In genomic region chr2:40666438-40666837, GRCh38 we compare ENCODE assay signal across 32 cellular contexts.
A peak's percentile ranks its signal among the peaks of the same experiment; 100 is the strongest.
DNase-seq lines count a peak whose midpoint lies in the region; ATAC-seq, FAIRE-seq and TF ChIP-seq lines count a peak whose summit lies in the region.
"Had no signal": no experiment of that assay in that cellular context is flagged by ENCODE, and none has a peak within 500 bp of the region (broad histone marks: within the 10 kb centered on the region; RNA-seq: fewer than 3 reads in every experiment).

No MANE protein-coding gene starts in this region.

- no peak for TF ChIP-seq CTCF in osteoblast (IDR thresholded peaks at IDR 0.05; ENCODE audit: extremely low read depth, low read depth, low read length)
- TF ChIP-seq CTCF in uterus (IDR thresholded peaks at IDR 0.05) = no peak
- no peak for TF ChIP-seq CTCF in right atrium auricular region (IDR thresholded peaks at IDR 0.05)

- peak; percentile 19 for DNase-seq in GM03348 (ENCODE audit: low spot score)
- DNase-seq in osteoblast (ENCODE audit: insufficient read length, low spot score, missing footprints) = no peak
- DNase-seq in uterus = peak; percentile 31 to 38
- DNase-seq in stimulated activated CD4-positive, alpha-beta T cell treated with anti-CD3 and anti-CD28 coated beads, Interleukin-12 subunit alpha, Interleukin-12 subunit beta, amount 100 ng/mL, for 4 hours = no peak
- DNase-seq in right atrium auricular region (ENCODE audit: low spot score) = no peak
- no peak for DNase-seq in left colon
- DNase-seq: activated CD4-positive, alpha-beta T cell treated with anti-CD3 and anti-CD28 coated beads, Interleukin-2, amount 50 U/mL, for 4 hours; activated naive CD4-positive, alpha-beta T cell; activated T-cell treated with anti-CD3 and anti-CD28 coated beads, Interleukin-2, amount 50 U/mL, for 48 hours; adrenal gland; CD4-positive, CD25-positive, alpha-beta regulatory T cell; DND-41; glutamatergic neuron; left ventricle myocardium inferior; mesenchymal stem cell; NCI-H2081 treated with DMSO at 0.1 percent for 48 hours; right lobe of liver; SHP77; stimulated activated CD4-positive, alpha-beta T cell treated with anti-CD3 and anti-CD28 coated beads, Interleukin-4, amount 100 ng/mL, for 4 hours; T-helper 2 cell; trophoblast cell had no signal

- no peaks in the 10 kb centered on the region for H3K27me3 ChIP-seq in osteoblast (ENCODE audit: insufficient read depth, low read length)
- no peaks in the 10 kb centered on the region for H3K27me3 ChIP-seq in uterus
- H3K27me3 ChIP-seq in right atrium auricular region = no peaks in the 10 kb centered on the region
- H3K27me3 ChIP-seq: adrenal gland, neural progenitor cell, right lobe of liver had no signal

- intact Hi-C loops in uterus (cut with DNase I; ENCODE audit: low total_unique reads) = no loop called here
- intact Hi-C loops in left colon (cut with DNase I, micrococcal nuclease) = no loop called here

- ATAC-seq in left colon = no peak
- no peak for ATAC-seq in HG02798 (IDR thresholded peaks at IDR 0.05; ENCODE audit: poor library complexity, unreplicated experiment)
- ATAC-seq: activated CD4-positive, CD25-positive, alpha-beta regulatory T cell treated with anti-CD3 and anti-CD28 coated beads, Interleukin-2, amount 50 U/mL, for 24 hours; Panc1; right lobe of liver had no signal

- H3K36me3 ChIP-seq in osteoblast (ENCODE audit: insufficient read depth, low read length) (no peaks in the 10 kb centered on the region), uterus (no peaks in the 10 kb centered on the region), right atrium auricular region (no peaks in the 10 kb centered on the region)
- H3K36me3 ChIP-seq: adrenal gland, left ventricle myocardium inferior, neural progenitor cell, right lobe of liver had no signal

- peak; percentile 98 for FAIRE-seq in endometrium (lab: Jason Lieb, UNC)
- FAIRE-seq: endothelial cell of umbilical vein, GM19239, H1, islet of Langerhans had no signal

- H3K4me3 ChIP-seq in osteoblast (ENCODE audit: insufficient read depth, low read length) (no peak overlapping the region), uterus (no peak overlapping the region), right atrium auricular region (no peak overlapping the region)
- H3K4me3 ChIP-seq: adrenal gland, left ventricle myocardium inferior, neural progenitor cell, right lobe of liver had no signal

- H3K79me2 ChIP-seq in osteoblast (ENCODE audit: insufficient read depth, low read length) = no peaks in the 10 kb centered on the region

- no peaks in the 10 kb centered on the region for H3K9me3 ChIP-seq in osteoblast (ENCODE audit: low read depth, low read length)
- no peaks in the 10 kb centered on the region for H3K9me3 ChIP-seq in uterus
- H3K9me3 ChIP-seq in right atrium auricular region = no peaks in the 10 kb centered on the region
- H3K9me3 ChIP-seq: adrenal gland, left ventricle myocardium inferior, right lobe of liver had no signal

- H4K20me1 ChIP-seq in osteoblast (ENCODE audit: insufficient read depth, low read length) = no peaks in the 10 kb centered on the region

- H2AFZ ChIP-seq in osteoblast (ENCODE audit: low read length) = peak overlapping the region; percentile 68
- H2AFZ ChIP-seq: neural progenitor cell had no signal

- no peak for TF ChIP-seq POLR2A in uterus (IDR thresholded peaks at IDR 0.05)

- H3K27ac ChIP-seq in osteoblast (ENCODE audit: low read depth, low read length) (no peak overlapping the region), uterus (peak overlapping the region; percentile 62 to 86), right atrium auricular region (no peak overlapping the region)
- H3K27ac ChIP-seq: adrenal gland, HL-60, KMS-11, left ventricle myocardium inferior, neural progenitor cell, right lobe of liver had no signal

- H3K4me2 ChIP-seq in osteoblast (ENCODE audit: insufficient read depth, low read length) = peak overlapping the region; percentile 6
- H3K4me2 ChIP-seq: KMS-11, neural progenitor cell had no signal

- H3K4me1 ChIP-seq in osteoblast (ENCODE audit: insufficient read depth, low read length) (peaks cover 8% of the 10 kb centered on the region), uterus (peaks cover 0 to 7% of the 10 kb centered on the region in 2 donors), right atrium auricular region (no peaks in the 10 kb centered on the region)
- H3K4me1 ChIP-seq: left ventricle myocardium inferior, neural progenitor cell, right lobe of liver had no signal

Comparison
In these comparisons a context has a peak if more than half of its experiments do, and no peak if none do; other contexts are left out.
1. DNase-seq: peak in GM03348 (single experiment) and uterus (2 of 2); none in osteoblast (single experiment), stimulated activated CD4-positive, alpha-beta T cell treated with anti-CD3 and anti-CD28 coated beads, Interleukin-12 subunit alpha, Interleukin-12 subunit beta, amount 100 ng/mL, for 4 hours (single experiment), right atrium auricular region (single experiment) and left colon (0 of 2).
2. H3K27ac ChIP-seq: peak in uterus (2 of 2); none in osteoblast (single experiment) and right atrium auricular region (0 of 2).